Comparison of ENCODE assay signal across 14 cellular contexts in the genomic region with DNA sequence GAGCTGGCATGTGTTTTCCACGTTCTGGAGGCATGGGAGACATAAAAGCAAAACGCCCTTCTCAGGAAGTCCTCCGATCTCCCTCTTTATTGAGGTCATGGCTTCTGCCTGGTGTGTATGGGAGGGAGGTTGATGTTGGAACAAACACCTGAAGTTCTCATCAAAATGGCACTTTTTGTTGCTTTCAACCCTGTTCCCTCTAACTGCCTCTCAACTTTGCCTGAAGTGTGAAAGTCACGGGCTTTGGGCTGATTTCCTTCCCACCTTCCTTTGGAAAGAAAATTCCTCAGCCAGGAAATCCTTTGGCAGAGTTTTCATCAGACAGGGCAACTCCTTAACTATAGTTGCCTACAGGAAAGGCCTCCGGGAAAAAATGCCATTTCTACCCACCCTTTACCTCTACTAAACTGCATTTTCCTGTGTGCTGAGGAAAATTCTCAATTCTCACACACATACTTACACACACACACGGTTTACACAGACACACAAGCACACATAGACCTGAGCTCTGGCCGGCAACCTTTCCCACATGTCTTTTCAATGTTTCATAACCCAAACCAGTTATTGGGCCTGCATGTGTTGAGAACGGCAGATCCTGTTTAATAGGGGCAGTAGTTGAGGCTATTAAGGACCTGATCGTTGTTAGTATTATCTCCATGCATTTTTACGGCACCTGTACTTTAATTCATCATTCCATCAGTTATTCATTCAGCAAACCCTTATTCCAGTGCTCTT. TPM values are rescaled to one million over a fixed set of nuclear protein-coding genes. Genes with fewer than 3 reads are reported as not detected.
DNase-seq lines count a peak whose midpoint lies in the region; ATAC-seq and TF ChIP-seq lines count a peak whose summit lies in the region.
"Had no signal": no experiment of that assay in that cellular context is flagged by ENCODE, and none has a peak within 500 bp of the region (broad histone marks: within the 10 kb centered on the region; RNA-seq: fewer than 3 reads in every experiment).

No MANE protein-coding gene starts in this region.

- CTCF ChIA-PET in activated CD4-positive, alpha-beta memory T cell treated with anti-CD3 and anti-CD28 coated beads for 36 hours (lab: Charles Lee) = interaction anchor here (0.6 kb wide), 1 partner anchor 217 kb away, joined by 3 read pairs; no protein-coding TSS in a partner anchor
- CTCF ChIA-PET in activated CD4-positive, alpha-beta memory T cell treated with anti-CD3 and anti-CD28 coated beads, Interleukin-2, amount 10 ng/mL, durations not matched to agents 7 days and 5 days (lab: Charles Lee) = no interaction called here
- CTCF ChIA-PET in SK-N-SH (lab: Yijun Ruan, JAX) = interaction anchor here (0.9 kb wide), 1 partner anchor 15 kb away, joined by 3 read pairs; no protein-coding TSS in a partner anchor

- no peak for TF ChIP-seq CTCF in coronary artery (IDR thresholded peaks at IDR 0.05)
- TF ChIP-seq CTCF in SK-N-SH (IDR thresholded peaks at IDR 0.05) = no peak

- H3K27ac ChIP-seq in coronary artery (peak overlapping the region; percentile 75 to 84), mucosa of rectum (ENCODE audit: low read depth in 2 of 2, low read length in 2 of 2) (peak overlapping the region; percentile 42 to 49), thymus (ENCODE audit: low read depth) (peak overlapping the region; percentile 48), SK-N-SH (ENCODE audit: low read depth in 2 of 2, low read length in 1 of 2) (peak overlapping the region in 1 of 2 experiments; percentile 3; a peak in 1 of 4 replicates)

- H3K36me3 Mint-ChIP-seq in activated CD4-positive, alpha-beta memory T cell treated with anti-CD3 and anti-CD28 coated beads for 36 hours = peaks cover 33% of the 10 kb centered on the region
- H3K36me3 Mint-ChIP-seq in activated CD4-positive, alpha-beta memory T cell treated with anti-CD3 and anti-CD28 coated beads, Interleukin-2, amount 10 ng/mL, durations not matched to agents 7 days and 5 days (ENCODE audit: low read depth) = peaks cover 41% of the 10 kb centered on the region

- no peak overlapping the region for H3K9ac ChIP-seq in mucosa of rectum (ENCODE audit: low read depth in 1 of 2, low read length in 2 of 2)
- H3K9ac ChIP-seq in SK-N-SH = no peak overlapping the region

- H2AFZ ChIP-seq in SK-N-SH (ENCODE audit: low read depth) = no peak overlapping the region

- 90% methylated on average over 10 of the region's 10 CpGs for WGBS in thymus
- 88% methylated on average over 10 of the region's 10 CpGs for WGBS in SK-N-SH (ENCODE audit: low lambda C conversion rate)

- peaks cover 48% of the 10 kb centered on the region for H3K4me1 Mint-ChIP-seq in activated CD4-positive, alpha-beta memory T cell treated with anti-CD3 and anti-CD28 coated beads for 36 hours (ENCODE audit: low read depth)
- peaks cover 42% of the 10 kb centered on the region for H3K4me1 Mint-ChIP-seq in activated CD4-positive, alpha-beta memory T cell treated with anti-CD3 and anti-CD28 coated beads, Interleukin-2, amount 10 ng/mL, durations not matched to agents 7 days and 5 days

- H3F3A ChIP-seq in SK-N-SH (replicated peaks; ENCODE audit: insufficient read depth) = peaks cover 17% of the 10 kb centered on the region

- H4K20me1 ChIP-seq in SK-N-SH (ENCODE audit: insufficient read depth) = no peaks in the 10 kb centered on the region

- intact Hi-C loops in activated CD4-positive, alpha-beta memory T cell treated with anti-CD3 and anti-CD28 coated beads for 36 hours (cut with micrococcal nuclease) = no loop called here

- no peaks in the 10 kb centered on the region for H3K9me2 ChIP-seq in SK-N-SH

- H3K79me2 ChIP-seq in SK-N-SH (ENCODE audit: insufficient read depth) = peaks cover 12% of the 10 kb centered on the region

- peak overlapping the region; percentile 45 for H3K27ac Mint-ChIP-seq in activated CD4-positive, alpha-beta memory T cell treated with anti-CD3 and anti-CD28 coated beads for 36 hours
- no peak overlapping the region for H3K27ac Mint-ChIP-seq in activated CD4-positive, alpha-beta memory T cell treated with anti-CD3 and anti-CD28 coated beads, Interleukin-2, amount 10 ng/mL, durations not matched to agents 7 days and 5 days

- no peaks in the 10 kb centered on the region for H3K27me3 Mint-ChIP-seq in activated CD4-positive, alpha-beta memory T cell treated with anti-CD3 and anti-CD28 coated beads for 36 hours
- H3K27me3 Mint-ChIP-seq in activated CD4-positive, alpha-beta memory T cell treated with anti-CD3 and anti-CD28 coated beads, Interleukin-2, amount 10 ng/mL, durations not matched to agents 7 days and 5 days = no peaks in the 10 kb centered on the region
- H3K27me3 Mint-ChIP-seq: stimulated activated memory B cell treated with anti-CD40 and anti-IgM and Interleukin-4, amounts not matched to agents 10 μg/mL and 1 μg/mL and 100 μg/mL, for 72 hours had no signal

- H3K27me3 ChIP-seq in mucosa of rectum (ENCODE audit: control insufficient read depth in 2 of 2, insufficient read depth in 2 of 2, low read length in 2 of 2) (no peaks in the 10 kb centered on the region), thymus (ENCODE audit: control insufficient read depth, insufficient read depth) (no peaks in the 10 kb centered on the region), SK-N-SH (ENCODE audit: insufficient read depth) (no peaks in the 10 kb centered on the region)

- DNase-seq in activated CD4-positive, alpha-beta memory T cell treated with anti-CD3 and anti-CD28 coated beads for 36 hours = no peak
- no peak for DNase-seq in activated CD4-positive, alpha-beta memory T cell treated with anti-CD3 and anti-CD28 coated beads, Interleukin-2, amount 10 ng/mL, durations not matched to agents 7 days and 5 days
- DNase-seq in coronary artery (ENCODE audit: low spot score) (no peak), SK-N-SH (no peak)
- DNase-seq: NCI-H1417; stimulated activated CD4-positive, alpha-beta T cell treated with anti-CD3 and anti-CD28 coated beads, Interleukin-12 subunit alpha, Interleukin-12 subunit beta, amount 100 ng/mL, for 4 hours had no signal

- no peaks in the 10 kb centered on the region for H3K9me3 Mint-ChIP-seq in activated CD4-positive, alpha-beta memory T cell treated with anti-CD3 and anti-CD28 coated beads for 36 hours
- H3K9me3 Mint-ChIP-seq in activated CD4-positive, alpha-beta memory T cell treated with anti-CD3 and anti-CD28 coated beads, Interleukin-2, amount 10 ng/mL, durations not matched to agents 7 days and 5 days = no peaks in the 10 kb centered on the region

- TF ChIP-seq RAD21 in SK-N-SH (IDR thresholded peaks at IDR 0.05; ENCODE audit: low read length) = no peak

- no peak for ATAC-seq in HG02884 (IDR thresholded peaks at IDR 0.05; ENCODE audit: unreplicated experiment)
- ATAC-seq in HG03469 (IDR thresholded peaks at IDR 0.05; ENCODE audit: unreplicated experiment) = no peak
- ATAC-seq: A549; stimulated activated memory B cell treated with anti-CD40 and anti-IgM and Interleukin-4, amounts not matched to agents 10 μg/mL and 1 μg/mL and 100 μg/mL, for 72 hours had no signal

- H3K36me3 ChIP-seq in mucosa of rectum (ENCODE audit: control insufficient read depth in 2 of 2, insufficient read depth in 2 of 2, low read length in 2 of 2) = peaks cover 27 to 30% of the 10 kb centered on the region in 2 donors
- peaks cover 30% of the 10 kb centered on the region for H3K36me3 ChIP-seq in thymus (ENCODE audit: control insufficient read depth, insufficient read depth)
- peaks cover 14 to 20% of the 10 kb centered on the region in 2 experiments for H3K36me3 ChIP-seq in SK-N-SH (replicated peaks in 1 of 2; ENCODE audit: control insufficient read depth in 1 of 2, insufficient read depth in 2 of 2, low read length in 1 of 2)

- H3K9me3 ChIP-seq in mucosa of rectum (ENCODE audit: control insufficient read depth in 2 of 2, low read length in 2 of 2) (no peaks in the 10 kb centered on the region), thymus (ENCODE audit: control insufficient read depth) (no peaks in the 10 kb centered on the region), SK-N-SH (no peaks in the 10 kb centered on the region; the same call in 1 of the 2 replicates)
- H3K9me3 ChIP-seq: A549 had no signal

- H3K4me1 ChIP-seq in mucosa of rectum (ENCODE audit: control insufficient read depth in 2 of 2, insufficient read depth in 2 of 2, low read length in 2 of 2) (peaks cover 9 to 29% of the 10 kb centered on the region in 2 donors), thymus (ENCODE audit: control insufficient read depth, insufficient read depth, low read length) (peaks cover 30% of the 10 kb centered on the region), SK-N-SH (ENCODE audit: control insufficient read depth in 1 of 2, insufficient read depth in 2 of 2, low read depth in 1 of 2, low read length in 1 of 2) (peaks cover 3 to 18% of the 10 kb centered on the region in 2 experiments; a peak in 3 of 4 replicates)

- H3K4me3 ChIP-seq in coronary artery = peak overlapping the region; percentile 1
- H3K4me3 ChIP-seq in mucosa of rectum (ENCODE audit: low read length in 2 of 2) = no peak overlapping the region
- H3K4me3 ChIP-seq in thymus (ENCODE audit: low read length) = no peak overlapping the region
- no peak overlapping the region for H3K4me3 ChIP-seq in SK-N-SH (ENCODE audit: low read depth in 2 of 2, low read length in 1 of 2)
- H3K4me3 ChIP-seq: A549 had no signal

- no peak overlapping the region for H3K4me3 Mint-ChIP-seq in activated CD4-positive, alpha-beta memory T cell treated with anti-CD3 and anti-CD28 coated beads for 36 hours
- no peak overlapping the region for H3K4me3 Mint-ChIP-seq in activated CD4-positive, alpha-beta memory T cell treated with anti-CD3 and anti-CD28 coated beads, Interleukin-2, amount 10 ng/mL, durations not matched to agents 7 days and 5 days
- H3K4me3 Mint-ChIP-seq: stimulated activated memory B cell treated with anti-CD40 and anti-IgM and Interleukin-4, amounts not matched to agents 10 μg/mL and 1 μg/mL and 100 μg/mL, for 72 hours had no signal

- POLR2A ChIA-PET in activated CD4-positive, alpha-beta memory T cell treated with anti-CD3 and anti-CD28 coated beads for 36 hours (lab: Charles Lee) = no interaction called here
- POLR2A ChIA-PET in activated CD4-positive, alpha-beta memory T cell treated with anti-CD3 and anti-CD28 coated beads, Interleukin-2, amount 10 ng/mL, durations not matched to agents 7 days and 5 days (lab: Charles Lee) = no interaction called here
- POLR2A ChIA-PET in SK-N-SH (lab: Yijun Ruan, JAX) = no interaction called here

- no peak overlapping the region for H3K4me2 ChIP-seq in SK-N-SH
- H3K4me2 ChIP-seq: A549 had no signal

- no peak for TF ChIP-seq EP300 in SK-N-SH (IDR thresholded peaks at IDR 0.05; ENCODE audit: borderline replicate concordance in 1 of 2, low read depth in 1 of 2, low read length in 1 of 2)

RNA-seq across cellular contexts. Expression of gene CYP17A1, which starts 36.4 kb away (rescaled TPM):
- not detected for total RNA-seq in activated CD4-positive, alpha-beta memory T cell treated with anti-CD3 and anti-CD28 coated beads for 36 hours
- not detected for total RNA-seq in activated CD4-positive, alpha-beta memory T cell treated with anti-CD3 and anti-CD28 coated beads, Interleukin-2, amount 10 ng/mL, durations not matched to agents 7 days and 5 days
- polyA plus RNA-seq in thymus = 0.32 TPM
- not detected in 2 replicates for polyA plus RNA-seq in SK-N-SH (2012; rRNA removed)
- polyA plus RNA-seq in SK-N-SH (2012; cell fraction: cytosol; rRNA removed) = not detected in 2 replicates
- 0.04 TPM in 1 of 2 replicates, not detected in the other for polyA plus RNA-seq in SK-N-SH (2012; cell fraction: nucleus; rRNA removed)
- total RNA-seq: epithelial cell of proximal tubule, left cardiac atrium had no signal
- polyA plus RNA-seq: A549 had no signal

RNA-seq across cellular contexts. Expression of gene BORCS7, which starts 53.3 kb away (rescaled TPM):
- total RNA-seq in activated CD4-positive, alpha-beta memory T cell treated with anti-CD3 and anti-CD28 coated beads for 36 hours = 1 to 10 TPM; 5.0 to 5.9 TPM
- 10 to 100 TPM; 10.0 to 11.9 TPM for total RNA-seq in activated CD4-positive, alpha-beta memory T cell treated with anti-CD3 and anti-CD28 coated beads, Interleukin-2, amount 10 ng/mL, durations not matched to agents 7 days and 5 days
- polyA plus RNA-seq in thymus (33.5 TPM), SK-N-SH (2012; rRNA removed) (42.7 and 45.4 TPM in 2 replicates)
- polyA plus RNA-seq in SK-N-SH (2012; cell fraction: cytosol; rRNA removed) = 55.3 and 63.0 TPM in 2 replicates
- 12.8 and 19.2 TPM in 2 replicates for polyA plus RNA-seq in SK-N-SH (2012; cell fraction: nucleus; rRNA removed)

RNA-seq across cellular contexts. Expression of gene WBP1L, which starts 57.0 kb away (rescaled TPM):
- total RNA-seq in activated CD4-positive, alpha-beta memory T cell treated with anti-CD3 and anti-CD28 coated beads for 36 hours = 10 to 100 TPM; 14.6 to 15.9 TPM
- total RNA-seq in activated CD4-positive, alpha-beta memory T cell treated with anti-CD3 and anti-CD28 coated beads, Interleukin-2, amount 10 ng/mL, durations not matched to agents 7 days and 5 days = 10 to 100 TPM; 31.7 to 31.9 TPM
- polyA plus RNA-seq in thymus (75.9 TPM), SK-N-SH (2012; rRNA removed) (22.8 and 29.8 TPM in 2 replicates)
- 16.7 and 23.9 TPM in 2 replicates for polyA plus RNA-seq in SK-N-SH (2012; cell fraction: cytosol; rRNA removed)
- polyA plus RNA-seq in SK-N-SH (2012; cell fraction: nucleus; rRNA removed) = 11.2 and 13.4 TPM in 2 replicates
